ENCODE assay signal across 8 cellular contexts in the genomic region with DNA sequence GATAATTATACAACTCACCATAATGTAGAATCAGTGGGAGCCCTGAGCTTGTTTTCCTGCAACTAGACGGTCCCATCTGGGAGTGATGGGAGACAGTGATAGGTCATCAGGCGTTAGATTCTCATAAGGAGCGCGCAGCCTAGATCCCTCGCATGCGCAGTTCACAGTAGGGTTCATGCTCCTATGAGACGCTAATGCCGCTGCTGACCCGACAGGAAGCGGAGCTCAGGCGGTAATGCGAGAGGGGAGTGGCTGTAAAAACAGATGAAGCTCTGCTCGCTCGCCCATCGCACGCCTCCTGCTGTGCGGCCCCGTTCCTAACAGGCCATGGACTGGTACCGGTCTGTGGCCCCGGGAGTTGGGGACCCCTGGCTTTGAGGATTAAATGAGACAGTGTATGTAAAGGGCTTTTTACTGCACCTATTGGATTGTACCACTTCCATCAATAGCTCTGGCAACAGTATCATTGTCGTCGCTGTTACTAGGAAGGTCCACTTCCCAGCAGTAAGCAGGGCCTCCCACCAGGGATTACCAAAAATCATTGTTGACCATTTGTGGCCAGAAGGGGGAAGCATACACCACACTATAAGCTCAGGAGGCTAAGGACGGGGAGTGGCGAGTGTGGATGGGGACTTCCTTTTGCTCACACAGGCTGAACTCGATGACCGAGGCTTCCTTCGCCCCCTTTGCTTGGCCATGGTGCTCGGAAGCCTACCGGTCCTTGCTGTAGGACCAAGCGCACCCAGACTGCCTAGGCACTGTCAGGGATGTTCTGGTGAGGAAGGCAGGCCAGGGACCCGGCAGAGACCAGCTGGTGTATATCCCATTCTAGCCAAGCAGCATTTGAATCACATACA. TPM values are rescaled to one million over a fixed set of nuclear protein-coding genes. Genes with fewer than 3 reads are reported as not detected.
DNase-seq lines count a peak whose midpoint lies in the region.

No MANE protein-coding gene starts in this region.

- H3K4me1 ChIP-seq in HAP-1 (peaks cover 9% of the 10 kb centered on the region), SJSA1 (replicated peaks) (peaks cover 8% of the 10 kb centered on the region)

- H3K36me3 ChIP-seq in HAP-1 (replicated peaks): no peaks in the 10 kb centered on the region
- H3K36me3 ChIP-seq in SJSA1: no peaks in the 10 kb centered on the region

- peak overlapping the region; percentile 63 for H3K4me3 Mint-ChIP-seq in activated naive CD4-positive, alpha-beta T cell treated with anti-CD3 and anti-CD28 coated beads, Interleukin-2, amount 10 ng/mL, durations not matched to agents 7 days and 5 days

- H3K27ac Mint-ChIP-seq in activated naive CD4-positive, alpha-beta T cell treated with anti-CD3 and anti-CD28 coated beads, Interleukin-2, amount 10 ng/mL, durations not matched to agents 7 days and 5 days: peak overlapping the region; percentile 87

- in situ Hi-C loops in G401 (cut with HindIII; ENCODE audit: low sequenced_read_pairs): no loop called here
- in situ Hi-C loops in HAP-1 (cut with MboI; ENCODE audit: low sequenced_read_pairs): loop anchor here (5.0 to 25.0 kb wide), 3 partner anchors 82 to 530 kb away; no protein-coding TSS in a partner anchor

- DNase-seq in G401 (ENCODE audit: low spot score) (peak; percentile 92), HAP-1 (ENCODE audit: low spot score in 2 of 2) (peak; percentile 89 to 91), M059J (ENCODE audit: low read depth) (peak; percentile 93), SJSA1 (ENCODE audit: low read depth in 1 of 2, low spot score in 2 of 2) (peak; percentile 94 to 97), globus pallidus (ENCODE audit: low spot score) (peak; percentile 89), nucleus accumbens (lab: John Stamatoyannopoulos, UW) (peak; percentile 15 to 87 (median 71)), superior temporal gyrus (ENCODE audit: extremely low spot score) (peak; percentile 96)
- peak; percentile 79 for DNase-seq in activated naive CD4-positive, alpha-beta T cell treated with anti-CD3 and anti-CD28 coated beads, Interleukin-2, amount 10 ng/mL, durations not matched to agents 7 days and 5 days

- H3K27ac ChIP-seq in SJSA1: peak overlapping the region; percentile 57

- H3K4me3 ChIP-seq in HAP-1 (peak overlapping the region; percentile 27), SJSA1 (peak overlapping the region; percentile 35)

- H3K36me3 Mint-ChIP-seq in activated naive CD4-positive, alpha-beta T cell treated with anti-CD3 and anti-CD28 coated beads, Interleukin-2, amount 10 ng/mL, durations not matched to agents 7 days and 5 days: no peaks in the 10 kb centered on the region

- H3K9me3 ChIP-seq in HAP-1 (no peaks in the 10 kb centered on the region), SJSA1 (replicated peaks) (no peaks in the 10 kb centered on the region; the same call in 1 of the 2 replicates)

- H3K27me3 Mint-ChIP-seq in activated naive CD4-positive, alpha-beta T cell treated with anti-CD3 and anti-CD28 coated beads, Interleukin-2, amount 10 ng/mL, durations not matched to agents 7 days and 5 days: peaks cover 7% of the 10 kb centered on the region

- H3K27me3 ChIP-seq in HAP-1 (ENCODE audit: low read depth): no peaks in the 10 kb centered on the region
- no peaks in the 10 kb centered on the region for H3K27me3 ChIP-seq in SJSA1 (replicated peaks)

- CTCF ChIA-PET in activated naive CD4-positive, alpha-beta T cell treated with anti-CD3 and anti-CD28 coated beads, Interleukin-2, amount 10 ng/mL, durations not matched to agents 7 days and 5 days (lab: Charles Lee): interaction anchor here (0.6 to 2.5 kb wide), 31 partner anchors 10 to 1630 kb away, joined by 3 to 71 read pairs (median 5); a partner anchor contains a TSS

- H3K4me1 Mint-ChIP-seq in activated naive CD4-positive, alpha-beta T cell treated with anti-CD3 and anti-CD28 coated beads, Interleukin-2, amount 10 ng/mL, durations not matched to agents 7 days and 5 days: peaks cover 14% of the 10 kb centered on the region

- H3K9me3 Mint-ChIP-seq in activated naive CD4-positive, alpha-beta T cell treated with anti-CD3 and anti-CD28 coated beads, Interleukin-2, amount 10 ng/mL, durations not matched to agents 7 days and 5 days: no peaks in the 10 kb centered on the region

RNA-seq across cellular contexts. Expression of a gene that starts 26.4 kb away (rescaled TPM):
- total RNA-seq in G401 (2014; rRNA removed; shearing (Covaris generic)): 215 and 235 TPM in 2 replicates
- total RNA-seq in M059J (2014; rRNA removed; shearing (Covaris generic)): 376 and 388 TPM in 2 replicates
- total RNA-seq in SJSA1 (2014; rRNA removed; shearing (Covaris generic)): 79.8 and 103 TPM in 2 replicates

Comparison
In these comparisons a context has a peak if more than half of its experiments do, and no peak if none do; other contexts are left out.
1. Peak in every context shown above with its lines: DNase-seq, H3K4me3 ChIP-seq and H3K27ac ChIP-seq.